1 cellular context compared by ENCODE assay signal in genomic region chr10:97407211-97407951, GRCh38.
TF ChIP-seq lines count a peak whose summit lies in the region.

No MANE protein-coding gene starts in this region.

TF ChIP-seq in HepG2, 621 proteins besides CTCF, POLR2A, EP300 and RAD21 (continued from another document and continues in another):
- TF ChIP-seq, protein P1, sequence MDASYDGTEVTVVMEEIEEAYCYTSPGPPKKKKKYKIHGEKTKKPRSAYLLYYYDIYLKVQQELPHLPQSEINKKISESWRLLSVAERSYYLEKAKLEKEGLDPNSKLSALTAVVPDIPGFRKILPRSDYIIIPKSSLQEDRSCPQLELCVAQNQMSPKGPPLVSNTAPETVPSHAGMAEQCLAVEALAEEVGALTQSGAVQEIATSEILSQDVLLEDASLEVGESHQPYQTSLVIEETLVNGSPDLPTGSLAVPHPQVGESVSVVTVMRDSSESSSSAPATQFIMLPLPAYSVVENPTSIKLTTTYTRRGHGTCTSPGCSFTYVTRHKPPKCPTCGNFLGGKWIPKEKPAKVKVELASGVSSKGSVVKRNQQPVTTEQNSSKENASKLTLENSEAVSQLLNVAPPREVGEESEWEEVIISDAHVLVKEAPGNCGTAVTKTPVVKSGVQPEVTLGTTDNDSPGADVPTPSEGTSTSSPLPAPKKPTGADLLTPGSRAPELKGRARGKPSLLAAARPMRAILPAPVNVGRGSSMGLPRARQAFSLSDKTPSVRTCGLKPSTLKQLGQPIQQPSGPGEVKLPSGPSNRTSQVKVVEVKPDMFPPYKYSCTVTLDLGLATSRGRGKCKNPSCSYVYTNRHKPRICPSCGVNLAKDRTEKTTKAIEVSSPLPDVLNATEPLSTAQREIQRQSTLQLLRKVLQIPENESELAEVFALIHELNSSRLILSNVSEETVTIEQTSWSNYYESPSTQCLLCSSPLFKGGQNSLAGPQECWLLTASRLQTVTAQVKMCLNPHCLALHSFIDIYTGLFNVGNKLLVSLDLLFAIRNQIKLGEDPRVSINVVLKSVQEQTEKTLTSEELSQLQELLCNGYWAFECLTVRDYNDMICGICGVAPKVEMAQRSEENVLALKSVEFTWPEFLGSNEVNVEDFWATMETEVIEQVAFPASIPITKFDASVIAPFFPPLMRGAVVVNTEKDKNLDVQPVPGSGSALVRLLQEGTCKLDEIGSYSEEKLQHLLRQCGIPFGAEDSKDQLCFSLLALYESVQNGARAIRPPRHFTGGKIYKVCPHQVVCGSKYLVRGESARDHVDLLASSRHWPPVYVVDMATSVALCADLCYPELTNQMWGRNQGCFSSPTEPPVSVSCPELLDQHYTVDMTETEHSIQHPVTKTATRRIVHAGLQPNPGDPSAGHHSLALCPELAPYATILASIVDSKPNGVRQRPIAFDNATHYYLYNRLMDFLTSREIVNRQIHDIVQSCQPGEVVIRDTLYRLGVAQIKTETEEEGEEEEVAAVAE (CRISPR knock-in tag; IDR thresholded peaks at IDR 0.05; ENCODE audit: borderline replicate concordance), result peak; percentile 16; the same call in 1 of the 2 replicates
- no peak for TF ChIP-seq SP5 (CRISPR knock-in tag; IDR thresholded peaks at IDR 0.05; ENCODE audit: borderline replicate concordance, low read depth)
- no peak for TF ChIP-seq RBAK (CRISPR knock-in tag; IDR thresholded peaks at IDR 0.05)
- no peak for TF ChIP-seq TGIF2 (CRISPR knock-in tag; IDR thresholded peaks at IDR 0.05)
- TF ChIP-seq ZBTB14 (CRISPR knock-in tag; IDR thresholded peaks at IDR 0.05), result no peak
- TF ChIP-seq ARNT (IDR thresholded peaks at IDR 0.05), result no peak
- TF ChIP-seq ZNF143 (CRISPR knock-in tag; IDR thresholded peaks at IDR 0.05), result no peak
- TF ChIP-seq SUZ12 (IDR thresholded peaks at IDR 0.05; ENCODE audit: low read depth, low read length), result no peak
- no peak; the same call in 1 of the 2 replicates for TF ChIP-seq KAT7 (CRISPR knock-in tag; IDR thresholded peaks at IDR 0.05; ENCODE audit: borderline replicate concordance)
- TF ChIP-seq, protein P2, sequence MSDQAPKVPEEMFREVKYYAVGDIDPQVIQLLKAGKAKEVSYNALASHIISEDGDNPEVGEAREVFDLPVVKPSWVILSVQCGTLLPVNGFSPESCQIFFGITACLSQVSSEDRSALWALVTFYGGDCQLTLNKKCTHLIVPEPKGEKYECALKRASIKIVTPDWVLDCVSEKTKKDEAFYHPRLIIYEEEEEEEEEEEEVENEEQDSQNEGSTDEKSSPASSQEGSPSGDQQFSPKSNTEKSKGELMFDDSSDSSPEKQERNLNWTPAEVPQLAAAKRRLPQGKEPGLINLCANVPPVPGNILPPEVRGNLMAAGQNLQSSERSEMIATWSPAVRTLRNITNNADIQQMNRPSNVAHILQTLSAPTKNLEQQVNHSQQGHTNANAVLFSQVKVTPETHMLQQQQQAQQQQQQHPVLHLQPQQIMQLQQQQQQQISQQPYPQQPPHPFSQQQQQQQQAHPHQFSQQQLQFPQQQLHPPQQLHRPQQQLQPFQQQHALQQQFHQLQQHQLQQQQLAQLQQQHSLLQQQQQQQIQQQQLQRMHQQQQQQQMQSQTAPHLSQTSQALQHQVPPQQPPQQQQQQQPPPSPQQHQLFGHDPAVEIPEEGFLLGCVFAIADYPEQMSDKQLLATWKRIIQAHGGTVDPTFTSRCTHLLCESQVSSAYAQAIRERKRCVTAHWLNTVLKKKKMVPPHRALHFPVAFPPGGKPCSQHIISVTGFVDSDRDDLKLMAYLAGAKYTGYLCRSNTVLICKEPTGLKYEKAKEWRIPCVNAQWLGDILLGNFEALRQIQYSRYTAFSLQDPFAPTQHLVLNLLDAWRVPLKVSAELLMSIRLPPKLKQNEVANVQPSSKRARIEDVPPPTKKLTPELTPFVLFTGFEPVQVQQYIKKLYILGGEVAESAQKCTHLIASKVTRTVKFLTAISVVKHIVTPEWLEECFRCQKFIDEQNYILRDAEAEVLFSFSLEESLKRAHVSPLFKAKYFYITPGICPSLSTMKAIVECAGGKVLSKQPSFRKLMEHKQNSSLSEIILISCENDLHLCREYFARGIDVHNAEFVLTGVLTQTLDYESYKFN (CRISPR knock-in tag; conservative IDR thresholded peaks at IDR 0.05), result peak; percentile 27; the same call in 1 of the 2 replicates
- no peak for TF ChIP-seq KLF13 (CRISPR knock-in tag; IDR thresholded peaks at IDR 0.05)
- TF ChIP-seq, protein P3, sequence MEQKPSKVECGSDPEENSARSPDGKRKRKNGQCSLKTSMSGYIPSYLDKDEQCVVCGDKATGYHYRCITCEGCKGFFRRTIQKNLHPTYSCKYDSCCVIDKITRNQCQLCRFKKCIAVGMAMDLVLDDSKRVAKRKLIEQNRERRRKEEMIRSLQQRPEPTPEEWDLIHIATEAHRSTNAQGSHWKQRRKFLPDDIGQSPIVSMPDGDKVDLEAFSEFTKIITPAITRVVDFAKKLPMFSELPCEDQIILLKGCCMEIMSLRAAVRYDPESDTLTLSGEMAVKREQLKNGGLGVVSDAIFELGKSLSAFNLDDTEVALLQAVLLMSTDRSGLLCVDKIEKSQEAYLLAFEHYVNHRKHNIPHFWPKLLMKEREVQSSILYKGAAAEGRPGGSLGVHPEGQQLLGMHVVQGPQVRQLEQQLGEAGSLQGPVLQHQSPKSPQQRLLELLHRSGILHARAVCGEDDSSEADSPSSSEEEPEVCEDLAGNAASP (CRISPR knock-in tag; IDR thresholded peaks at IDR 0.05; ENCODE audit: borderline replicate concordance), result peak; percentile 11; the same call in 1 of the 2 replicates
- no peak for TF ChIP-seq THYN1 (CRISPR knock-in tag; IDR thresholded peaks at IDR 0.05; ENCODE audit: borderline replicate concordance, low read depth)
- no peak for TF ChIP-seq ZNF296 (CRISPR knock-in tag; conservative IDR thresholded peaks at IDR 0.05)
- TF ChIP-seq ZFP41 (CRISPR knock-in tag; IDR thresholded peaks at IDR 0.05; ENCODE audit: borderline replicate concordance), result no peak
- TF ChIP-seq TAF15 (IDR thresholded peaks at IDR 0.05; ENCODE audit: low read depth, low read length, poor library complexity, severe bottlenecking), result no peak
- no peak; the same call in 1 of the 2 replicates for TF ChIP-seq PHF21A (CRISPR knock-in tag; IDR thresholded peaks at IDR 0.05)
- TF ChIP-seq HNRNPK (IDR thresholded peaks at IDR 0.05; ENCODE audit: low read depth, low read length, poor library complexity, severe bottlenecking), result no peak
- 0 out of 2 replicates have a peak, but pooled peaks have one; percentile 6 for TF ChIP-seq ZNF224 (CRISPR knock-in tag; IDR thresholded peaks at IDR 0.05)
- TF ChIP-seq ZNF790 (CRISPR knock-in tag; IDR thresholded peaks at IDR 0.05; ENCODE audit: borderline replicate concordance), result no peak
- no peak for TF ChIP-seq ZNF543 (CRISPR knock-in tag; IDR thresholded peaks at IDR 0.05)
- TF ChIP-seq JUNB (CRISPR knock-in tag; IDR thresholded peaks at IDR 0.05; ENCODE audit: borderline replicate concordance), result no peak
- no peak for TF ChIP-seq SP2 (CRISPR knock-in tag; IDR thresholded peaks at IDR 0.05)
- TF ChIP-seq ZFYVE20 (CRISPR knock-in tag; IDR thresholded peaks at IDR 0.05; ENCODE audit: borderline replicate concordance, low read depth), result no peak
- no peak for TF ChIP-seq ZMAT5 (CRISPR knock-in tag; IDR thresholded peaks at IDR 0.05; ENCODE audit: borderline replicate concordance, low read depth)
- no peak for TF ChIP-seq ZNF337 (CRISPR knock-in tag; IDR thresholded peaks at IDR 0.05; ENCODE audit: borderline replicate concordance, low read depth)
- no peak for TF ChIP-seq ZNF768 (CRISPR knock-in tag; IDR thresholded peaks at IDR 0.05)
- TF ChIP-seq SIX1 (CRISPR knock-in tag; IDR thresholded peaks at IDR 0.05; ENCODE audit: borderline replicate concordance), result no peak
- TF ChIP-seq FOXA1 (IDR thresholded peaks at IDR 0.05), result no peak
- no peak for TF ChIP-seq FOXA1 (CRISPR knock-in tag; IDR thresholded peaks at IDR 0.05)
- TF ChIP-seq ATF7 (IDR thresholded peaks at IDR 0.05), result no peak
- no peak for TF ChIP-seq ATF7 (CRISPR knock-in tag; IDR thresholded peaks at IDR 0.05)
- TF ChIP-seq KLF11 (CRISPR knock-in tag; IDR thresholded peaks at IDR 0.05), result 0 out of 2 replicates have a peak, but pooled peaks have one; percentile 49
- TF ChIP-seq ZBTB1 (CRISPR knock-in tag; IDR thresholded peaks at IDR 0.05; ENCODE audit: borderline replicate concordance), result no peak
- TF ChIP-seq MYC (CRISPR knock-in tag; IDR thresholded peaks at IDR 0.05; ENCODE audit: borderline replicate concordance), result peak; percentile 59; the same call in 1 of the 2 replicates
- no peak for TF ChIP-seq TRIM24 (CRISPR knock-in tag; IDR thresholded peaks at IDR 0.05)
- no peak for TF ChIP-seq ISX (CRISPR knock-in tag; conservative IDR thresholded peaks at IDR 0.05)
- TF ChIP-seq, protein P4, sequence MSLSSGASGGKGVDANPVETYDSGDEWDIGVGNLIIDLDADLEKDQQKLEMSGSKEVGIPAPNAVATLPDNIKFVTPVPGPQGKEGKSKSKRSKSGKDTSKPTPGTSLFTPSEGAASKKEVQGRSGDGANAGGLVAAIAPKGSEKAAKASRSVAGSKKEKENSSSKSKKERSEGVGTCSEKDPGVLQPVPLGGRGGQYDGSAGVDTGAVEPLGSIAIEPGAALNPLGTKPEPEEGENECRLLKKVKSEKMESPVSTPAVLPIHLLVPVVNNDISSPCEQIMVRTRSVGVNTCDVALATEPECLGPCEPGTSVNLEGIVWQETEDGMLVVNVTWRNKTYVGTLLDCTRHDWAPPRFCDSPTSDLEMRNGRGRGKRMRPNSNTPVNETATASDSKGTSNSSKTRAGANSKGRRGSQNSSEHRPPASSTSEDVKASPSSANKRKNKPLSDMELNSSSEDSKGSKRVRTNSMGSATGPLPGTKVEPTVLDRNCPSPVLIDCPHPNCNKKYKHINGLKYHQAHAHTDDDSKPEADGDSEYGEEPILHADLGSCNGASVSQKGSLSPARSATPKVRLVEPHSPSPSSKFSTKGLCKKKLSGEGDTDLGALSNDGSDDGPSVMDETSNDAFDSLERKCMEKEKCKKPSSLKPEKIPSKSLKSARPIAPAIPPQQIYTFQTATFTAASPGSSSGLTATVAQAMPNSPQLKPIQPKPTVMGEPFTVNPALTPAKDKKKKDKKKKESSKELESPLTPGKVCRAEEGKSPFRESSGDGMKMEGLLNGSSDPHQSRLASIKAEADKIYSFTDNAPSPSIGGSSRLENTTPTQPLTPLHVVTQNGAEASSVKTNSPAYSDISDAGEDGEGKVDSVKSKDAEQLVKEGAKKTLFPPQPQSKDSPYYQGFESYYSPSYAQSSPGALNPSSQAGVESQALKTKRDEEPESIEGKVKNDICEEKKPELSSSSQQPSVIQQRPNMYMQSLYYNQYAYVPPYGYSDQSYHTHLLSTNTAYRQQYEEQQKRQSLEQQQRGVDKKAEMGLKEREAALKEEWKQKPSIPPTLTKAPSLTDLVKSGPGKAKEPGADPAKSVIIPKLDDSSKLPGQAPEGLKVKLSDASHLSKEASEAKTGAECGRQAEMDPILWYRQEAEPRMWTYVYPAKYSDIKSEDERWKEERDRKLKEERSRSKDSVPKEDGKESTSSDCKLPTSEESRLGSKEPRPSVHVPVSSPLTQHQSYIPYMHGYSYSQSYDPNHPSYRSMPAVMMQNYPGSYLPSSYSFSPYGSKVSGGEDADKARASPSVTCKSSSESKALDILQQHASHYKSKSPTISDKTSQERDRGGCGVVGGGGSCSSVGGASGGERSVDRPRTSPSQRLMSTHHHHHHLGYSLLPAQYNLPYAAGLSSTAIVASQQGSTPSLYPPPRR (CRISPR knock-in tag; IDR thresholded peaks at IDR 0.05; ENCODE audit: borderline replicate concordance), result 0 out of 2 replicates have a peak, but pooled peaks have one; percentile 14
- no peak for TF ChIP-seq JARID2 (CRISPR knock-in tag; IDR thresholded peaks at IDR 0.05; ENCODE audit: insufficient replicate concordance)
- TF ChIP-seq ZHX2 (IDR thresholded peaks at IDR 0.05; ENCODE audit: low read depth), result no peak
- no peak for TF ChIP-seq ZHX2 (CRISPR knock-in tag; IDR thresholded peaks at IDR 0.05; ENCODE audit: borderline replicate concordance)
- TF ChIP-seq AGO1 (IDR thresholded peaks at IDR 0.05; ENCODE audit: low read depth, low read length, poor library complexity, severe bottlenecking), result no peak
- TF ChIP-seq ZNF749 (CRISPR knock-in tag; IDR thresholded peaks at IDR 0.05; ENCODE audit: borderline replicate concordance), result no peak
